Comparison of ENCODE assay signal across 10 cellular contexts in the genomic region with DNA sequence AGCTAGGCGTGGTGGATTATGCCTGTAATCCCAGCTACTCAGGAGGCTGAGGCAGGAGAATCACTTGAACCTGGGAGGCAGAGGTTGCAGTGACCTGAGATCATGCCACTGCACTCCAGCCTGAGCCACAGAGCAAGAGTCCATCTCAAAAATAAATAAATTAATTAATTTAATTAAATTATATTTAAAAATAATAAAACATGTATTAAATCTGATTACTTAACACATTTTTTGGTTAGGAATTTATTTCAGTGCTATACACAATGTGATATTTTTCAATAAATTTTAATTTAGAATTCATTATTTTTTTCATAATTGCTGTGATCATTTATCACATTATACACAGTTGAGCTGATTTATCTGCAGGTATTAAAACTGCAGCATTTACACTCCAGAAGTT.
"Had no signal": no experiment of that assay in that cellular context is flagged by ENCODE, and none has a peak within 500 bp of the region (broad histone marks: within the 10 kb centered on the region; RNA-seq: fewer than 3 reads in every experiment).

No MANE protein-coding gene starts in this region.

- H3K4me3 ChIP-seq: GM23248, HAP-1 had no signal

- FAIRE-seq: HepG2 had no signal

- H2AFZ ChIP-seq: GM23248 had no signal

- ATAC-seq: HCT116, HepG2 had no signal

- H3K27ac Mint-ChIP-seq: IgD-negative memory B cell had no signal

- H3K36me3 ChIP-seq: HAP-1 had no signal

- H3K36me3 Mint-ChIP-seq: IgD-negative memory B cell had no signal

- DNase-seq: GM23248, GOT3, H7, KBM-7 had no signal

- H3K27ac ChIP-seq: GM23248, HL-60, KMS-11 had no signal

- H3K9ac ChIP-seq: GM23248, KMS-11 had no signal

- H3K9me3 ChIP-seq: HAP-1 had no signal

- H3K4me1 ChIP-seq: HAP-1 had no signal

- H3K4me3 Mint-ChIP-seq: IgD-negative memory B cell had no signal

- H3K4me2 ChIP-seq: KMS-11 had no signal

- H3K27me3 Mint-ChIP-seq: IgD-negative memory B cell had no signal

- H3K4me1 Mint-ChIP-seq: IgD-negative memory B cell had no signal
